In genomic region chr3:118529554-118529953, GRCh38 we compare ENCODE assay signal across 28 cellular contexts.
"Had no signal": no experiment of that assay in that cellular context is flagged by ENCODE, and none has a peak within 500 bp of the region (broad histone marks: within the 10 kb centered on the region; RNA-seq: fewer than 3 reads in every experiment).

No MANE protein-coding gene starts in this region.

- H3K9me3 ChIP-seq: ovary, psoas muscle, right lobe of liver, sigmoid colon, stomach, thoracic aorta, thyroid gland, tibial nerve, upper lobe of left lung, vagina had no signal

- H2AFZ ChIP-seq: neural progenitor cell, parathyroid adenoma had no signal

- H3K4me1 Mint-ChIP-seq: nephron; neural progenitor cell; stimulated activated effector memory CD8-positive, alpha-beta T cell treated with anti-CD3 and anti-CD28 coated beads, Interleukin-12 subunit alpha, Interleukin-12 subunit beta, amount 100 ng/mL, for 72 hours; stimulated activated naive B cell treated with anti-CD40 and anti-IgM and Interleukin-4, amounts not matched to agents 10 μg/mL and 1 μg/mL and 100 μg/mL, for 72 hours had no signal

- H3K9me3 Mint-ChIP-seq: nephron, neural progenitor cell had no signal

- H3K27me3 ChIP-seq: neural progenitor cell, ovary, right lobe of liver, sigmoid colon, stomach, thyroid gland, tibial nerve, upper lobe of left lung, vagina had no signal

- H3K4me3 ChIP-seq: neural progenitor cell, ovary, psoas muscle, right lobe of liver, sigmoid colon, stomach, thoracic aorta, thyroid gland, tibial nerve, upper lobe of left lung, vagina had no signal

- H3K4me3 Mint-ChIP-seq: nephron; neural progenitor cell; stimulated activated effector memory CD8-positive, alpha-beta T cell treated with anti-CD3 and anti-CD28 coated beads, Interleukin-12 subunit alpha, Interleukin-12 subunit beta, amount 100 ng/mL, for 72 hours; stimulated activated naive B cell treated with anti-CD40 and anti-IgM and Interleukin-4, amounts not matched to agents 10 μg/mL and 1 μg/mL and 100 μg/mL, for 72 hours; stimulated activated naive CD8-positive, alpha-beta T cell treated with anti-CD3 and anti-CD28 coated beads, Interleukin-15, Interleukin-2, amounts not matched to agents 100 ng/mL and 50 ng/mL, for 24 hours had no signal

- H3K4me2 ChIP-seq: neural progenitor cell had no signal

- H3K27me3 Mint-ChIP-seq: progenitor cell of endocrine pancreas; stimulated activated naive B cell treated with anti-CD40 and anti-IgM and Interleukin-4, amounts not matched to agents 10 μg/mL and 1 μg/mL and 100 μg/mL, for 72 hours; stimulated activated naive CD8-positive, alpha-beta T cell treated with anti-CD3 and anti-CD28 coated beads, Interleukin-15, Interleukin-2, amounts not matched to agents 100 ng/mL and 50 ng/mL, for 24 hours had no signal

- H3K9ac ChIP-seq: neural progenitor cell, parathyroid adenoma had no signal

- H3K36me3 ChIP-seq: neural progenitor cell, ovary, right lobe of liver, sigmoid colon, stomach, thoracic aorta, thyroid gland, tibial nerve, upper lobe of left lung, vagina had no signal

- H3K79me2 ChIP-seq: parathyroid adenoma had no signal

- ATAC-seq: psoas muscle; right cardiac atrium; right lobe of liver; stimulated activated effector memory CD8-positive, alpha-beta T cell treated with anti-CD3 and anti-CD28 coated beads, Interleukin-12 subunit alpha, Interleukin-12 subunit beta, amount 100 ng/mL, for 72 hours; stimulated activated naive B cell treated with anti-CD40 and anti-IgM and Interleukin-4, amounts not matched to agents 10 μg/mL and 1 μg/mL and 100 μg/mL, for 72 hours had no signal

- H3K27ac Mint-ChIP-seq: nephron; neural progenitor cell; progenitor cell of endocrine pancreas; stimulated activated effector memory CD8-positive, alpha-beta T cell treated with anti-CD3 and anti-CD28 coated beads, Interleukin-12 subunit alpha, Interleukin-12 subunit beta, amount 100 ng/mL, for 72 hours; stimulated activated naive B cell treated with anti-CD40 and anti-IgM and Interleukin-4, amounts not matched to agents 10 μg/mL and 1 μg/mL and 100 μg/mL, for 72 hours; stimulated activated naive CD8-positive, alpha-beta T cell treated with anti-CD3 and anti-CD28 coated beads, Interleukin-15, Interleukin-2, amounts not matched to agents 100 ng/mL and 50 ng/mL, for 24 hours had no signal

- H3K27ac ChIP-seq: neural progenitor cell, ovary, parathyroid adenoma, psoas muscle, right lobe of liver, sigmoid colon, stomach, thoracic aorta, thyroid gland, tibial nerve, upper lobe of left lung, vagina had no signal

- H3K4me1 ChIP-seq: parathyroid adenoma, psoas muscle, right lobe of liver, sigmoid colon, stomach, thyroid gland, tibial nerve, upper lobe of left lung, vagina had no signal

- FAIRE-seq: small intestine, urothelium cell line had no signal

- H3K36me3 Mint-ChIP-seq: neural progenitor cell; stimulated activated effector memory CD8-positive, alpha-beta T cell treated with anti-CD3 and anti-CD28 coated beads, Interleukin-12 subunit alpha, Interleukin-12 subunit beta, amount 100 ng/mL, for 72 hours; stimulated activated naive B cell treated with anti-CD40 and anti-IgM and Interleukin-4, amounts not matched to agents 10 μg/mL and 1 μg/mL and 100 μg/mL, for 72 hours had no signal

- DNase-seq: occipital lobe; ovary; posterior cingulate gyrus; psoas muscle; right cardiac atrium; right lobe of liver; sigmoid colon; small intestine; stimulated activated CD4-positive, alpha-beta T cell treated with anti-CD3 and anti-CD28 coated beads, Interleukin-15, amount 100 ng/mL, for 24 hours; stimulated activated CD4-positive, alpha-beta T cell treated with anti-CD3 and anti-CD28 coated beads, Interleukin-2, amount 100 ng/mL, for 24 hours; stimulated activated CD4-positive, alpha-beta T cell treated with anti-CD3 and anti-CD28 coated beads, Interleukin-2, amount 100 ng/mL, for 48 hours; stimulated activated CD4-positive, alpha-beta T cell treated with anti-CD3 and anti-CD28 coated beads, Interleukin-4, amount 100 ng/mL, for 24 hours; stimulated activated naive B cell treated with anti-CD40 and anti-IgM and Interleukin-4, amounts not matched to agents 10 μg/mL and 1 μg/mL and 100 μg/mL, for 72 hours; stimulated activated naive CD4-positive, alpha-beta T cell treated with Interleukin-2 at 50 U/mL for 16 hours; stomach; thyroid gland; trophoblast cell; upper lobe of left lung had no signal
